In genomic region chr2:101205521-101205998, GRCh38 we compare ENCODE assay signal across 8 cellular contexts. TPM values are rescaled to one million over a fixed set of nuclear protein-coding genes. Genes with fewer than 3 reads are reported as not detected.
DNase-seq lines count a peak whose midpoint lies in the region; ATAC-seq, FAIRE-seq and TF ChIP-seq lines count a peak whose summit lies in the region.

No MANE protein-coding gene starts in this region.

- CTCF ChIA-PET in PC-3 (lab: Charles Lee), result interaction anchor here (0.6 to 1.5 kb wide), 13 partner anchors 8 to 611 kb away, joined by 3 to 19 read pairs (median 5); partner anchors contain the start of gene RPL31

- H3K36me3 Mint-ChIP-seq in activated T-cell treated with anti-CD3 and anti-CD28 coated beads, Interleukin-2, amount 50 U/mL, for 72 hours (ENCODE audit: insufficient read depth in 2 of 2), result peaks cover 2% of the 10 kb centered on the region in 2 donors
- peaks cover 2% of the 10 kb centered on the region for H3K36me3 Mint-ChIP-seq in neural crest cell (ENCODE audit: low read depth)

- H3K9me2 ChIP-seq in PC-3 (replicated peaks; ENCODE audit: low read length), result no peaks in the 10 kb centered on the region

- H3K4me3 Mint-ChIP-seq in activated T-cell treated with anti-CD3 and anti-CD28 coated beads, Interleukin-2, amount 50 U/mL, for 72 hours, result peak overlapping the region; percentile 53 to 80
- H3K4me3 Mint-ChIP-seq in neural crest cell, result no peak overlapping the region

- peak overlapping the region; percentile 73 for H2AFZ ChIP-seq in PC-3 (ENCODE audit: low read length)

- no peak overlapping the region for H3K27ac ChIP-seq in PC-3 (ENCODE audit: low read length)

- peak overlapping the region; percentile 70 for H3K4me2 ChIP-seq in PC-3 (ENCODE audit: low read length)

- H3K27ac Mint-ChIP-seq in activated T-cell treated with anti-CD3 and anti-CD28 coated beads, Interleukin-2, amount 50 U/mL, for 72 hours, result peak overlapping the region; percentile 84
- no peak overlapping the region for H3K27ac Mint-ChIP-seq in neural crest cell (ENCODE audit: unreplicated experiment)

- TF ChIP-seq CTCF in PC-3 (conservative IDR thresholded peaks at IDR 0.05; ENCODE audit: low read depth, low read length), result peak; percentile 73
- peak; percentile 53 for TF ChIP-seq CTCF in fibroblast of the aortic adventitia (IDR thresholded peaks at IDR 0.05; ENCODE audit: insufficient read depth, low read length)
- TF ChIP-seq CTCF in neural crest cell (conservative IDR thresholded peaks at IDR 0.05), result peak; percentile 67

- H3K9me3 ChIP-seq in PC-3 (ENCODE audit: low read length), result no peaks in the 10 kb centered on the region

- no peaks in the 10 kb centered on the region for H3K27me3 Mint-ChIP-seq in activated T-cell treated with anti-CD3 and anti-CD28 coated beads, Interleukin-2, amount 50 U/mL, for 72 hours (ENCODE audit: low read depth)
- no peaks in the 10 kb centered on the region for H3K27me3 Mint-ChIP-seq in neural crest cell (ENCODE audit: low read depth)

- peaks cover 17% of the 10 kb centered on the region for H3K4me1 Mint-ChIP-seq in activated T-cell treated with anti-CD3 and anti-CD28 coated beads, Interleukin-2, amount 50 U/mL, for 72 hours (ENCODE audit: low read depth)
- peaks cover 7% of the 10 kb centered on the region for H3K4me1 Mint-ChIP-seq in neural crest cell

- POLR2A ChIA-PET in PC-3 (lab: Charles Lee; ENCODE audit: unreplicated experiment), result no interaction called here

- H4K20me1 ChIP-seq in PC-3 (ENCODE audit: low read length), result no peaks in the 10 kb centered on the region

- H3K4me1 ChIP-seq in PC-3 (ENCODE audit: insufficient read depth, low read length), result peaks cover 8% of the 10 kb centered on the region

- H3F3A ChIP-seq in PC-3 (ENCODE audit: low read length, unreplicated experiment), result no peaks in the 10 kb centered on the region

- DNase-seq in Daoy (ENCODE audit: low read depth), result peak; percentile 79
- peak; percentile 68 for DNase-seq in KBM-7
- peak; percentile 84 for DNase-seq in PC-3
- peak; percentile 45 to 47 for DNase-seq in activated T-cell treated with anti-CD3 and anti-CD28 coated beads, Interleukin-2, amount 50 U/mL, for 72 hours
- peak; percentile 94 for DNase-seq in fibroblast of the aortic adventitia (ENCODE audit: low read depth)
- DNase-seq in neural crest cell (ENCODE audit: low read depth, low spot score), result peak; percentile 21
- DNase-seq in urothelium cell line (ENCODE audit: low spot score), result peak; percentile 91

- in situ Hi-C loops in KBM-7 (cut with MboI; ENCODE audit: low pct_unique_long_range_greater_than_20kb, low sequenced_read_pairs), result no loop called here

- no peaks in the 10 kb centered on the region for H3K27me3 ChIP-seq in PC-3 (ENCODE audit: low read length)

- H3K9me3 Mint-ChIP-seq in activated T-cell treated with anti-CD3 and anti-CD28 coated beads, Interleukin-2, amount 50 U/mL, for 72 hours, result peaks cover 2 to 6% of the 10 kb centered on the region in 2 donors
- peaks cover 4% of the 10 kb centered on the region for H3K9me3 Mint-ChIP-seq in neural crest cell

- peak; percentile 90 for ATAC-seq in PC-3
- ATAC-seq in activated T-cell treated with anti-CD3 and anti-CD28 coated beads, Interleukin-2, amount 50 U/mL, for 72 hours (replicated peaks in 1 of 2), result peak; percentile 86 to 89
- ATAC-seq in GM19035 (IDR thresholded peaks at IDR 0.05; ENCODE audit: unreplicated experiment), result no peak

- no peaks in the 10 kb centered on the region for H3K79me2 ChIP-seq in PC-3 (ENCODE audit: low read length)

- H3K9ac ChIP-seq in PC-3 (ENCODE audit: low read length), result peak overlapping the region; percentile 34

- H3K36me3 ChIP-seq in PC-3 (ENCODE audit: low read depth, low read length), result no peaks in the 10 kb centered on the region

- intact Hi-C loops in PC-3 (cut with micrococcal nuclease), result loop anchor here (1.0 to 2.0 kb wide), 2 partner anchors 53 to 193 kb away; no protein-coding TSS in a partner anchor

- BruUV-seq in PC-3 (replicated peaks; lab: Mats Ljungman, UMichigan), result no TSS peak

- H3K4me3 ChIP-seq in PC-3 (ENCODE audit: low read length) (peak overlapping the region; percentile 52), fibroblast of the aortic adventitia (ENCODE audit: low read depth, low read length) (peak overlapping the region; percentile 22)

- no peak for FAIRE-seq in urothelium cell line (lab: Jason Lieb, UNC)

RNA-seq across cellular contexts. Expression of gene CNOT11, which starts 47.1 kb away (rescaled TPM):
- 36.4 and 46.3 TPM in 2 replicates for total RNA-seq in Daoy (2014; rRNA removed; shearing (Covaris generic))
- 44.9 and 48.5 TPM in 2 replicates for total RNA-seq in PC-3 (2014; rRNA removed)
- total RNA-seq in activated T-cell treated with anti-CD3 and anti-CD28 coated beads, Interleukin-2, amount 50 U/mL, for 72 hours, result 10 to 100 TPM; 57.4 to 59.3 TPM
- 13.7 and 48.4 TPM in 2 replicates for total RNA-seq in fibroblast of the aortic adventitia (ENCODE audit: low replicate concordance)
- 48.2 and 50.4 TPM in 2 replicates for total RNA-seq in neural crest cell

RNA-seq across cellular contexts. Expression of gene TBC1D8, which starts 54.4 kb away (rescaled TPM):
- total RNA-seq in Daoy (2014; rRNA removed; shearing (Covaris generic)), result 4.4 and 5.1 TPM in 2 replicates
- total RNA-seq in PC-3 (2014; rRNA removed) (39.7 and 41.7 TPM in 2 replicates), fibroblast of the aortic adventitia (ENCODE audit: low replicate concordance) (12.4 and 21.3 TPM in 2 replicates), neural crest cell (7.8 and 8.8 TPM in 2 replicates)
- 1 to 10 TPM; 5.2 to 8.3 TPM for total RNA-seq in activated T-cell treated with anti-CD3 and anti-CD28 coated beads, Interleukin-2, amount 50 U/mL, for 72 hours

Comparison
In these comparisons a context has a peak if more than half of its experiments do, and no peak if none do; other contexts are left out.
1. DNase-seq: peak in every context shown above with its lines; median percentile 94 in fibroblast of the aortic adventitia; 91 in urothelium cell line; 84 in PC-3; 79 in Daoy; 68 in KBM-7; 46 in activated T-cell treated with anti-CD3 and anti-CD28 coated beads, Interleukin-2, amount 50 U/mL, for 72 hours; 21 in neural crest cell.